21 cellular contexts compared by ENCODE assay signal in the genomic region with DNA sequence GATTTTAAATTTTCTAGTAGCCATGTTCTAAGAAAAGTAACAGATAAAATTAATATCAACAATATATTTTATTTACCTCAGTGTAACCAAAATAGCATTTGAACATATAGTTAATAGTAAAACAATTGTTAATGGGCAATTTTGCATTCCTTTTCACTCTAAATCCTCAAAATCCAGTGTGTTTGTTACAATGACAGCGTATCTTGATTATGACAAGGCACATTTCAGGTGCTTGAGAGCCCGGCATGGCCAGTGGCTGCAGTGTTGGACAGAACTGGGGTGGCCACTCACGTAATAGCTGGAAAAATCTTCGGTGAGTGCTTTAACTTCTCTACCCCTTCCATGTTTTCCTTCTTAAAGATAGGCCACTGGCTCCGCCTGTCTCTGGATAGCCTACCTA.
DNase-seq lines count a peak whose midpoint lies in the region; ATAC-seq, FAIRE-seq and TF ChIP-seq lines count a peak whose summit lies in the region.
"Had no signal": no experiment of that assay in that cellular context is flagged by ENCODE, and none has a peak within 500 bp of the region (broad histone marks: within the 10 kb centered on the region; RNA-seq: fewer than 3 reads in every experiment).

No MANE protein-coding gene starts in this region.

- FAIRE-seq in K562 (lab: Jason Lieb, UNC) = no peak
- FAIRE-seq: A204.1, D721Med, G401.6, GM12878, GM12892, GM18507 had no signal

- H3K79me2 ChIP-seq in K562 (ENCODE audit: control insufficient read depth, insufficient read depth, low read length) = no peaks in the 10 kb centered on the region

- CTCF ChIA-PET in K562 (lab: Yijun Ruan, JAX; ENCODE audit: low intra/inter-chr PET ratio) = no interaction called here

- no peak for TF ChIP-seq EP300 in K562 (IDR thresholded peaks at IDR 0.05; ENCODE audit: low read length)

- no TSS peak for BruUV-seq in K562 (replicated peaks; lab: Mats Ljungman, UMichigan)

- H3K36me3 ChIP-seq in K562 (ENCODE audit: control insufficient read depth, insufficient read depth, low read length) = no peaks in the 10 kb centered on the region
- H3K36me3 ChIP-seq: BLaER1 treated with 17β-estradiol and CSF1 and Interleukin-3, amounts not matched to agents 10 nM and 100 nM had no signal

- POLR2A ChIA-PET in K562 (lab: Yijun Ruan, JAX) = interaction anchor here (2.8 kb wide), 1 partner anchor 9 kb away, joined by 9 read pairs; no protein-coding TSS in a partner anchor

- no peak for TF ChIP-seq POLR2A in K562 (conservative IDR thresholded peaks at IDR 0.05)

- no peaks in the 10 kb centered on the region for H3K9me1 ChIP-seq in K562 (ENCODE audit: control insufficient read depth, insufficient read depth, low read length)

- H3K4me2 ChIP-seq in K562 (ENCODE audit: insufficient read depth, low read length) = no peak overlapping the region

- peak overlapping the region; percentile 69 for H3K27ac ChIP-seq in HL-60 (replicated peaks)
- H3K27ac ChIP-seq in K562 (ENCODE audit: extremely low read depth, low read depth, low read length) = peak overlapping the region; percentile 60; the same call in 1 of the 3 replicates
- H3K27ac ChIP-seq: C4-2B had no signal

- no peaks in the 10 kb centered on the region for H4K20me1 ChIP-seq in K562 (replicated peaks; ENCODE audit: control insufficient read depth, insufficient read depth, low read length)
- H4K20me1 ChIP-seq: BLaER1 treated with 17β-estradiol and CSF1 and Interleukin-3, amounts not matched to agents 10 nM and 100 nM had no signal

- no peaks in the 10 kb centered on the region for H3K27me3 ChIP-seq in HL-60 (ENCODE audit: insufficient read depth, poor library complexity, severe bottlenecking)
- H3K27me3 ChIP-seq in K562 (ENCODE audit: control insufficient read depth in 2 of 2, insufficient read depth in 2 of 2, low read length in 2 of 2) = no peaks in the 10 kb centered on the region
- H3K27me3 ChIP-seq: BLaER1 treated with 17β-estradiol and CSF1 and Interleukin-3, amounts not matched to agents 10 nM and 100 nM had no signal

- no peak overlapping the region for H3K4me3 ChIP-seq in HL-60 (replicated peaks; ENCODE audit: insufficient read depth, low read length)
- no peak overlapping the region for H3K4me3 ChIP-seq in K562
- H3K4me3 ChIP-seq: BLaER1 treated with 17β-estradiol and CSF1 and Interleukin-3, amounts not matched to agents 10 nM and 100 nM; GM12878 had no signal

- H2AFZ ChIP-seq in K562 (ENCODE audit: low read depth, low read length) = peak overlapping the region; percentile 79

- no peak for TF ChIP-seq RAD21 in K562 (CRISPR knock-in tag; conservative IDR thresholded peaks at IDR 0.05 in 1 of 2, IDR thresholded peaks at IDR 0.05 in 1 of 2)

- TF ChIP-seq CTCF in HL-60 (IDR thresholded peaks at IDR 0.05; ENCODE audit: insufficient read depth, low read length) (no peak), K562 (IDR thresholded peaks at IDR 0.05 in 2 of 3, conservative IDR thresholded peaks at IDR 0.05 in 1 of 3; ENCODE audit: insufficient read depth in 2 of 3, low read depth in 1 of 3, low read length in 3 of 3) (no peak), GM10266 (IDR thresholded peaks at IDR 0.05; ENCODE audit: control insufficient read depth, insufficient read depth, low read depth, missing control alignments) (no peak)

- no peaks in the 10 kb centered on the region for H3K9me3 ChIP-seq in K562 (replicated peaks; ENCODE audit: control insufficient read depth, insufficient read depth, low read depth, low read length)
- H3K9me3 ChIP-seq: BLaER1 treated with 17β-estradiol and CSF1 and Interleukin-3, amounts not matched to agents 10 nM and 100 nM; Caco-2 had no signal

- H3K9ac ChIP-seq in K562 (ENCODE audit: insufficient read depth in 1 of 2, low read depth in 2 of 2, low read length in 2 of 2) = no peak overlapping the region

- peaks cover 33 to 48% of the 10 kb centered on the region in 2 experiments for H3K4me1 ChIP-seq in K562 (replicated peaks in 1 of 2; ENCODE audit: control insufficient read depth in 2 of 2, insufficient read depth in 2 of 2, low read length in 2 of 2)

- intact Hi-C loops in K562 (cut with micrococcal nuclease) = loop anchor here (5.0 kb wide), 1 partner anchor 183 kb away; no protein-coding TSS in a partner anchor

- peak; percentile 45 for ATAC-seq in K562
- ATAC-seq: CD8-positive, alpha-beta T cell; GM12878 had no signal

- in situ Hi-C loops in K562 (cut with MboI) = no loop called here

- WGBS in K562 (ENCODE audit: insufficient coverage, low coverage, missing lambda C conversion rate) = 51% methylated on average over 5 of the region's 5 CpGs

- DNase-seq in HL-60 (ENCODE audit: low read depth in 1 of 2, low spot score in 1 of 2) = no peak
- peak in 1 of 4 experiments; percentile 40 for DNase-seq in K562 (ENCODE audit: extremely low read depth in 1 of 4, low spot score in 3 of 4)
- no peak for DNase-seq in GM10266 (ENCODE audit: extremely low spot score)
- DNase-seq in NCI-H748 (lab: John Stamatoyannopoulos, UW; ENCODE audit: unreplicated experiment) = no peak
- DNase-seq in NCI-H446 treated with DMSO at 0.1 percent for 48 hours (lab: John Stamatoyannopoulos, UW) = no peak
- DNase-seq: 8988T; AML-193; Caco-2; Calu3; CD4-positive, alpha-beta T cell; CD8-positive, alpha-beta T cell; DMS79 treated with DMSO at 0.1 percent for 48 hours; GF-D8 had no signal

TF ChIP-seq in K562, 482 proteins besides CTCF, POLR2A, EP300 and RAD21:
- TF ChIP-seq CBX3 (IDR thresholded peaks at IDR 0.05; ENCODE audit: borderline replicate concordance in 1 of 2, low read length in 2 of 2) (no peak), ZBTB7A (IDR thresholded peaks at IDR 0.05; ENCODE audit: borderline replicate concordance, control insufficient read depth, low read depth, low read length) (no peak), NFE2 (IDR thresholded peaks at IDR 0.05; ENCODE audit: low read depth) (peak; percentile 88), ZNF316 (IDR thresholded peaks at IDR 0.05) (peak; percentile 76), MAFG (tag; conservative IDR thresholded peaks at IDR 0.05) (peak; percentile 70), MAFF (IDR thresholded peaks at IDR 0.05; ENCODE audit: low read length) (peak; percentile 34; the same call in 1 of the 2 replicates), MAFK (IDR thresholded peaks at IDR 0.05; ENCODE audit: low read length) (peak; percentile 41), U2AF1 (optimal IDR thresholded peaks at IDR 0.05; ENCODE audit: low read depth, low read length) (no peak), C11orf30 (IDR thresholded peaks at IDR 0.05; ENCODE audit: low read depth) (peak; percentile 69)
TF ChIP-seq in K562: peak in this region for 6.
